ENCODE assay signal across 18 cellular contexts in the genomic region with DNA sequence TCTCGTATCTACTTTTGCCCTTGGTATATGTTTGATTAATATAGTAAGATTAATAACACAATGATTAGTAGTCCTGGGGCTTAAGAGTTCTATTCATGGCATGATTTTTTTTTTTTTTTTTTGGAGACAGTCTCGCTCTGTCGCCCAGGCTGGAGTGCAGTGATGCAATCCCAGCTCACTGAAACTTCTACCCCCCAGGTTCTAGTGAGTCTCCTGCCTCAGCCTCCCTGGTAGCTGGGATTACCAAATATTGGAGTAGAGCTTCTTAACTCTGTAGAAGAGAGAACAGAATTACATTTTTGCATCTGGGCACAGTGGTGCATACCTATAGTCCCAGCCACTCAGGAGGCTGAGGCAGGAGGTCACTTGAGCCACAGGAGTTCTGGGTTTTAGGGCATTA. TPM values are rescaled to one million over a fixed set of nuclear protein-coding genes. Genes with fewer than 3 reads are reported as not detected.
DNase-seq lines count a peak whose midpoint lies in the region; ATAC-seq, FAIRE-seq and TF ChIP-seq lines count a peak whose summit lies in the region.
"Had no signal": no experiment of that assay in that cellular context is flagged by ENCODE, and none has a peak within 500 bp of the region (broad histone marks: within the 10 kb centered on the region; RNA-seq: fewer than 3 reads in every experiment).

No MANE protein-coding gene starts in this region.

- H3K9me3 ChIP-seq in astrocyte (ENCODE audit: insufficient read depth, low read depth, low read length) (no peaks in the 10 kb centered on the region), psoas muscle (no peaks in the 10 kb centered on the region), testis (no peaks in the 10 kb centered on the region)
- H3K9me3 ChIP-seq: MG63, right lobe of liver, SJCRH30 had no signal

- peak overlapping the region; percentile 47 to 66 for H3K27ac Mint-ChIP-seq in activated naive CD4-positive, alpha-beta T cell treated with anti-CD3 and anti-CD28 coated beads, Interleukin-2, amount 50 U/mL, for 72 hours
- H3K27ac Mint-ChIP-seq in astrocyte (ENCODE audit: unreplicated experiment) (peak overlapping the region; percentile 64), endothelial cell (ENCODE audit: unreplicated experiment) (no peak overlapping the region)
- H3K27ac Mint-ChIP-seq: activated CD4-positive, alpha-beta T cell treated with anti-CD3 and anti-CD28 coated beads, Interleukin-2, amount 10 ng/mL, durations not matched to agents 7 days and 5 days had no signal

- intact Hi-C loops in psoas muscle (cut with DNase I): loop anchor here (5.0 kb wide), 1 partner anchor 58 kb away; the partner anchor contains the start of gene RAB7A (in 2 of the 2)
- intact Hi-C loops in testis (cut with DNase I; ENCODE audit: low total_unique reads): no loop called here

- H2AFZ ChIP-seq in astrocyte (ENCODE audit: low read depth, low read length): no peak overlapping the region

- H3K4me3 Mint-ChIP-seq in astrocyte (ENCODE audit: unreplicated experiment): no peak overlapping the region
- no peak overlapping the region for H3K4me3 Mint-ChIP-seq in endothelial cell (ENCODE audit: unreplicated experiment)
- H3K4me3 Mint-ChIP-seq: activated CD4-positive, alpha-beta T cell treated with anti-CD3 and anti-CD28 coated beads, Interleukin-2, amount 10 ng/mL, durations not matched to agents 7 days and 5 days; effector memory CD8-positive, alpha-beta T cell had no signal

- H3K36me3 Mint-ChIP-seq in activated naive CD4-positive, alpha-beta T cell treated with anti-CD3 and anti-CD28 coated beads, Interleukin-2, amount 50 U/mL, for 72 hours: peaks cover 0 to 15% of the 10 kb centered on the region in 2 donors
- H3K36me3 Mint-ChIP-seq in astrocyte (ENCODE audit: low read depth, unreplicated experiment) (peaks cover 2% of the 10 kb centered on the region), endothelial cell (ENCODE audit: low read depth, unreplicated experiment) (peaks cover 1% of the 10 kb centered on the region)

- WGBS in psoas muscle, 3 donors: 41 to 48% (median 44%) methylated on average over 3 of the region's 3 CpGs
- WGBS in testis, 2 donors: 80 to 82% methylated on average over 3 of the region's 3 CpGs

- no peak for TF ChIP-seq POLR2A in testis (IDR thresholded peaks at IDR 0.05)

- no peaks in the 10 kb centered on the region for H3K27me3 Mint-ChIP-seq in astrocyte (ENCODE audit: low read depth, unreplicated experiment)
- no peaks in the 10 kb centered on the region for H3K27me3 Mint-ChIP-seq in endothelial cell (ENCODE audit: unreplicated experiment)
- H3K27me3 Mint-ChIP-seq: activated CD4-positive, alpha-beta T cell treated with anti-CD3 and anti-CD28 coated beads, Interleukin-2, amount 10 ng/mL, durations not matched to agents 7 days and 5 days; effector memory CD8-positive, alpha-beta T cell had no signal

- no peaks in the 10 kb centered on the region for H3K36me3 ChIP-seq in astrocyte (ENCODE audit: insufficient read depth, low read length)
- no peaks in the 10 kb centered on the region for H3K36me3 ChIP-seq in psoas muscle (ENCODE audit: insufficient read depth in 1 of 2, low read depth in 1 of 2)
- no peaks in the 10 kb centered on the region for H3K36me3 ChIP-seq in testis (ENCODE audit: low read depth, missing control alignments)
- H3K36me3 ChIP-seq: right lobe of liver had no signal

- H3K9ac ChIP-seq in astrocyte (ENCODE audit: low read length): no peak overlapping the region

- H3K4me1 ChIP-seq in astrocyte (ENCODE audit: insufficient read depth, low read length) (peaks cover 21% of the 10 kb centered on the region), psoas muscle (peaks cover 96% of the 10 kb centered on the region), testis (peaks cover 11% of the 10 kb centered on the region)

- H3K4me3 ChIP-seq in HL-60 (replicated peaks; ENCODE audit: insufficient read depth, low read length): no peak overlapping the region
- H3K4me3 ChIP-seq in astrocyte (ENCODE audit: insufficient read depth, low read depth, low read length): no peak overlapping the region
- no peak overlapping the region for H3K4me3 ChIP-seq in psoas muscle
- no peak overlapping the region for H3K4me3 ChIP-seq in testis
- H3K4me3 ChIP-seq: MG63, right lobe of liver, SJCRH30 had no signal

- peak overlapping the region; percentile 20; the same call in 1 of the 2 replicates for H3K27ac ChIP-seq in HL-60 (replicated peaks)
- no peak overlapping the region for H3K27ac ChIP-seq in astrocyte (ENCODE audit: low read depth, low read length)
- H3K27ac ChIP-seq in psoas muscle: peak overlapping the region; percentile 84
- H3K27ac ChIP-seq in testis: no peak overlapping the region
- H3K27ac ChIP-seq: right lobe of liver, SJCRH30 had no signal

- no peak for FAIRE-seq in astrocyte (lab: Jason Lieb, UNC)
- FAIRE-seq: HepG2, kidney had no signal

- ATAC-seq in activated naive CD4-positive, alpha-beta T cell treated with anti-CD3 and anti-CD28 coated beads, Interleukin-2, amount 50 U/mL, for 72 hours: no peak
- ATAC-seq in psoas muscle: no peak

- TF ChIP-seq CTCF in HL-60 (IDR thresholded peaks at IDR 0.05; ENCODE audit: insufficient read depth, low read length) (no peak), astrocyte (IDR thresholded peaks at IDR 0.05; ENCODE audit: insufficient read depth, low read depth, low read length) (no peak), psoas muscle (IDR thresholded peaks at IDR 0.05) (no peak), endothelial cell (IDR thresholded peaks at IDR 0.05; ENCODE audit: unreplicated experiment) (no peak), testis (IDR thresholded peaks at IDR 0.05) (no peak)

- H3K27me3 ChIP-seq in HL-60 (ENCODE audit: insufficient read depth, poor library complexity, severe bottlenecking) (no peaks in the 10 kb centered on the region), astrocyte (ENCODE audit: insufficient read depth, low read length) (no peaks in the 10 kb centered on the region), psoas muscle (ENCODE audit: insufficient read depth in 3 of 3, low read length in 2 of 3) (no peaks in the 10 kb centered on the region), testis (no peaks in the 10 kb centered on the region)
- H3K27me3 ChIP-seq: MG63, right lobe of liver, SJCRH30 had no signal

- H3K4me2 ChIP-seq in astrocyte (ENCODE audit: low read length): no peak overlapping the region

- H3K79me2 ChIP-seq in astrocyte (ENCODE audit: insufficient read depth, low read length): peaks cover 99% of the 10 kb centered on the region

- DNase-seq in activated naive CD4-positive, alpha-beta T cell treated with anti-CD3 and anti-CD28 coated beads, Interleukin-2, amount 50 U/mL, for 72 hours (ENCODE audit: low spot score in 2 of 2): no peak
- DNase-seq in activated naive CD4-positive, alpha-beta T cell (lab: John Stamatoyannopoulos, UW): no peak
- DNase-seq in HL-60 (ENCODE audit: low read depth in 1 of 2, low spot score in 1 of 2) (peak in 1 of 2 experiments; percentile 36), astrocyte (ENCODE audit: low read depth) (no peak), psoas muscle (no peak), endothelial cell (ENCODE audit: low spot score) (no peak), testis (no peak), NCI-H1092 treated with DMSO at 0.1 percent for 48 hours (lab: John Stamatoyannopoulos, UW) (no peak)
- DNase-seq: DMS 273 treated with DMSO at 0.1 percent for 48 hours, kidney, MG63, NCI-H2029 treated with DMSO at 0.1 percent for 48 hours, NCI-H446 treated with DMSO at 0.1 percent for 48 hours, right lobe of liver had no signal

- H3K4me1 Mint-ChIP-seq in astrocyte (ENCODE audit: low read depth, unreplicated experiment) (peaks cover 60% of the 10 kb centered on the region), endothelial cell (ENCODE audit: unreplicated experiment) (peaks cover 20% of the 10 kb centered on the region)

- H4K20me1 ChIP-seq in astrocyte (ENCODE audit: insufficient read depth, low read length): peaks cover 99% of the 10 kb centered on the region

- no peaks in the 10 kb centered on the region for H3K9me3 Mint-ChIP-seq in activated naive CD4-positive, alpha-beta T cell treated with anti-CD3 and anti-CD28 coated beads, Interleukin-2, amount 50 U/mL, for 72 hours
- H3K9me3 Mint-ChIP-seq in astrocyte (ENCODE audit: unreplicated experiment): no peaks in the 10 kb centered on the region
- H3K9me3 Mint-ChIP-seq in endothelial cell (ENCODE audit: unreplicated experiment): no peaks in the 10 kb centered on the region
- H3K9me3 Mint-ChIP-seq: activated CD4-positive, alpha-beta T cell treated with anti-CD3 and anti-CD28 coated beads, Interleukin-2, amount 10 ng/mL, durations not matched to agents 7 days and 5 days; effector memory CD8-positive, alpha-beta T cell had no signal

RNA-seq across cellular contexts. Expression of gene RAB7A, which starts 58.9 kb away (rescaled TPM):
- total RNA-seq in activated naive CD4-positive, alpha-beta T cell treated with anti-CD3 and anti-CD28 coated beads, Interleukin-2, amount 50 U/mL, for 72 hours: 100 to 1,000 TPM; 283 to 314 TPM
- total RNA-seq in astrocyte (305 and 319 TPM in 2 replicates), psoas muscle (100 to 1,000 TPM; 232 to 375 (median 284) TPM), endothelial cell (ENCODE audit: unreplicated experiment) (155 TPM), testis (100 to 1,000 TPM; 148 to 150 TPM)
- polyA plus RNA-seq in psoas muscle (100 to 1,000 TPM; 206 to 410 (median 369) TPM), testis (ENCODE audit: insufficient read depth, low read depth, low replicate concordance) (152 TPM)

Comparison
In these comparisons a context has a peak if more than half of its experiments do, and no peak if none do; other contexts are left out.
1. H3K27ac ChIP-seq: peak in HL-60 (single experiment) and psoas muscle (single experiment); none in astrocyte (single experiment) and testis (0 of 2).